In genomic region chr6:23145801-23146200, GRCh38 we compare ENCODE assay signal across 26 cellular contexts.
DNase-seq lines count a peak whose midpoint lies in the region; ATAC-seq and TF ChIP-seq lines count a peak whose summit lies in the region.
"Had no signal": no experiment of that assay in that cellular context is flagged by ENCODE, and none has a peak within 500 bp of the region (broad histone marks: within the 10 kb centered on the region; RNA-seq: fewer than 3 reads in every experiment).

No MANE protein-coding gene starts in this region.

- no peaks in the 10 kb centered on the region for H4K20me1 ChIP-seq in SK-N-SH (ENCODE audit: insufficient read depth)

- H3K4me1 ChIP-seq in SK-N-SH (ENCODE audit: control insufficient read depth in 1 of 2, insufficient read depth in 2 of 2, low read depth in 1 of 2, low read length in 1 of 2): peaks cover 0 to 6% of the 10 kb centered on the region in 2 experiments; a peak in 3 of 4 replicates
- H3K4me1 ChIP-seq in CD8-positive, alpha-beta T cell (ENCODE audit: insufficient read depth, low read length): no peaks in the 10 kb centered on the region
- H3K4me1 ChIP-seq: right atrium auricular region, upper lobe of right lung had no signal

- H3K9me3 Mint-ChIP-seq in CD8-positive, alpha-beta T cell: no peaks in the 10 kb centered on the region
- H3K9me3 Mint-ChIP-seq: activated naive CD4-positive, alpha-beta T cell treated with anti-CD3 and anti-CD28 coated beads, Interleukin-2, amount 10 ng/mL, durations not matched to agents 7 days and 5 days; activated T-helper 1 cell treated with anti-CD3 and anti-CD28 coated beads, Interleukin-12 subunit alpha, Interleukin-12 subunit beta, Interleukin-2, Interleukin-4 antibody, amounts not matched to agents 30 ng/mL and 10 ng/mL and 1 ng/mL, durations not matched to agents 14 hours and 24 hours and 36 hours had no signal

- POLR2A ChIA-PET in AG04450 (lab: Yijun Ruan, JAX) (no interaction called here), SK-N-SH (lab: Yijun Ruan, JAX) (no interaction called here)
- POLR2A ChIA-PET in CD8-positive, alpha-beta T cell (lab: Charles Lee): no interaction called here

- CTCF ChIA-PET in AG04450 (lab: Charles Lee): no interaction called here
- CTCF ChIA-PET in SK-N-SH (lab: Yijun Ruan, JAX): interaction anchor here (1.4 kb wide), 1 partner anchor 219 kb away, joined by 3 read pairs; no protein-coding TSS in a partner anchor
- CTCF ChIA-PET in CD8-positive, alpha-beta T cell (lab: Charles Lee): no interaction called here

- peaks cover 2% of the 10 kb centered on the region; the same call in 1 of the 2 replicates for H3K9me2 ChIP-seq in SK-N-SH

- no peak; a peak in 1 of 4 replicates for TF ChIP-seq EP300 in SK-N-SH (IDR thresholded peaks at IDR 0.05; ENCODE audit: borderline replicate concordance in 1 of 2, low read depth in 1 of 2, low read length in 1 of 2)

- intact Hi-C loops in CD8-positive, alpha-beta T cell (cut with DNase I, micrococcal nuclease): no loop called here

- DNase-seq in AG04450 (ENCODE audit: low read depth, low spot score): peak; percentile 1
- DNase-seq in GM04504 (ENCODE audit: low read depth): peak; percentile 40
- DNase-seq in SK-N-SH: peak; percentile 26
- peak; percentile 95 for DNase-seq in fibroblast of peridontal ligament (ENCODE audit: extremely low read depth)
- DNase-seq in activated T-cell treated with anti-CD3 and anti-CD28 coated beads for 4 hours: no peak
- no peak for DNase-seq in CD8-positive, alpha-beta T cell
- DNase-seq: activated CD4-positive, alpha-beta T cell treated with anti-CD3 and anti-CD28 coated beads for 4 hours; activated naive CD4-positive, alpha-beta T cell treated with anti-CD3 and anti-CD28 coated beads, Interleukin-2, amount 10 ng/mL, durations not matched to agents 7 days and 5 days; amygdala; central memory CD4-positive, alpha-beta T cell; dorsolateral prefrontal cortex; KBM-7; left cardiac atrium; MG63; NCI-H524; occipital lobe; T-helper 2 cell; upper lobe of right lung had no signal

- H3K4me2 ChIP-seq in SK-N-SH: peak overlapping the region; percentile 11; the same call in 1 of the 2 replicates

- no peaks in the 10 kb centered on the region for H3K27me3 Mint-ChIP-seq in CD8-positive, alpha-beta T cell (ENCODE audit: low read depth)
- H3K27me3 Mint-ChIP-seq: activated naive CD4-positive, alpha-beta T cell treated with anti-CD3 and anti-CD28 coated beads, Interleukin-2, amount 10 ng/mL, durations not matched to agents 7 days and 5 days had no signal

- TF ChIP-seq RAD21 in SK-N-SH (IDR thresholded peaks at IDR 0.05; ENCODE audit: low read length): 0 out of 2 replicates have a peak, but pooled peaks have one; percentile 1

- TF ChIP-seq CTCF in AG04450 (IDR thresholded peaks at IDR 0.05; ENCODE audit: low read depth, low read length) (no peak), SK-N-SH (IDR thresholded peaks at IDR 0.05) (no peak)
- TF ChIP-seq CTCF in CD8-positive, alpha-beta T cell (IDR thresholded peaks at IDR 0.05): no peak

- H2AFZ ChIP-seq in SK-N-SH (ENCODE audit: low read depth): no peak overlapping the region

- no peaks in the 10 kb centered on the region for H3K36me3 Mint-ChIP-seq in CD8-positive, alpha-beta T cell
- H3K36me3 Mint-ChIP-seq: activated naive CD4-positive, alpha-beta T cell treated with anti-CD3 and anti-CD28 coated beads, Interleukin-2, amount 10 ng/mL, durations not matched to agents 7 days and 5 days; stimulated activated effector memory CD8-positive, alpha-beta T cell treated with anti-CD3 and anti-CD28 coated beads, Interleukin-12 subunit alpha, Interleukin-12 subunit beta, amount 100 ng/mL, for 72 hours had no signal

- H3K9me3 ChIP-seq in AG04450 (ENCODE audit: control insufficient read depth, insufficient read depth, low read length) (no peaks in the 10 kb centered on the region), SK-N-SH (no peaks in the 10 kb centered on the region)
- no peaks in the 10 kb centered on the region for H3K9me3 ChIP-seq in CD8-positive, alpha-beta T cell (ENCODE audit: low read length)
- H3K9me3 ChIP-seq: MG63, right atrium auricular region, upper lobe of right lung had no signal

- H3K36me3 ChIP-seq in SK-N-SH (replicated peaks in 1 of 2; ENCODE audit: control insufficient read depth in 1 of 2, insufficient read depth in 2 of 2, low read length in 1 of 2): no peaks in the 10 kb centered on the region
- H3K36me3 ChIP-seq in CD8-positive, alpha-beta T cell (ENCODE audit: insufficient read depth, low read length): no peaks in the 10 kb centered on the region
- H3K36me3 ChIP-seq: MG63, right atrium auricular region, upper lobe of right lung had no signal

- H3K4me1 Mint-ChIP-seq in CD8-positive, alpha-beta T cell (ENCODE audit: low read depth): no peaks in the 10 kb centered on the region
- H3K4me1 Mint-ChIP-seq: activated naive CD4-positive, alpha-beta T cell treated with anti-CD3 and anti-CD28 coated beads, Interleukin-2, amount 10 ng/mL, durations not matched to agents 7 days and 5 days; stimulated activated effector memory CD8-positive, alpha-beta T cell treated with anti-CD3 and anti-CD28 coated beads, Interleukin-12 subunit alpha, Interleukin-12 subunit beta, amount 100 ng/mL, for 72 hours had no signal

- H3K27ac Mint-ChIP-seq in CD8-positive, alpha-beta T cell: no peak overlapping the region
- H3K27ac Mint-ChIP-seq: activated naive CD4-positive, alpha-beta T cell treated with anti-CD3 and anti-CD28 coated beads, Interleukin-2, amount 10 ng/mL, durations not matched to agents 7 days and 5 days; activated T-helper 1 cell treated with anti-CD3 and anti-CD28 coated beads, Interleukin-12 subunit alpha, Interleukin-12 subunit beta, Interleukin-2, Interleukin-4 antibody, amounts not matched to agents 30 ng/mL and 10 ng/mL and 1 ng/mL, durations not matched to agents 14 hours and 24 hours and 36 hours; stimulated activated effector memory CD8-positive, alpha-beta T cell treated with anti-CD3 and anti-CD28 coated beads, Interleukin-12 subunit alpha, Interleukin-12 subunit beta, amount 100 ng/mL, for 72 hours had no signal

- H3K9ac ChIP-seq in SK-N-SH: no peak overlapping the region

- H3K4me3 Mint-ChIP-seq in CD8-positive, alpha-beta T cell: no peak overlapping the region
- H3K4me3 Mint-ChIP-seq: activated naive CD4-positive, alpha-beta T cell treated with anti-CD3 and anti-CD28 coated beads, Interleukin-2, amount 10 ng/mL, durations not matched to agents 7 days and 5 days; activated T-helper 1 cell treated with anti-CD3 and anti-CD28 coated beads, Interleukin-12 subunit alpha, Interleukin-12 subunit beta, Interleukin-2, Interleukin-4 antibody, amounts not matched to agents 30 ng/mL and 10 ng/mL and 1 ng/mL, durations not matched to agents 14 hours and 24 hours and 36 hours; stimulated activated effector memory CD8-positive, alpha-beta T cell treated with anti-CD3 and anti-CD28 coated beads, Interleukin-12 subunit alpha, Interleukin-12 subunit beta, amount 100 ng/mL, for 72 hours had no signal

- H3F3A ChIP-seq in SK-N-SH (replicated peaks; ENCODE audit: insufficient read depth): no peaks in the 10 kb centered on the region

- ATAC-seq in CD8-positive, alpha-beta T cell: no peak
- ATAC-seq in HG03135 (IDR thresholded peaks at IDR 0.05; ENCODE audit: unreplicated experiment): no peak
- no peak for ATAC-seq in HG03469 (IDR thresholded peaks at IDR 0.05; ENCODE audit: unreplicated experiment)
- ATAC-seq: HCT116; left cardiac atrium; stimulated activated effector memory CD8-positive, alpha-beta T cell treated with anti-CD3 and anti-CD28 coated beads, Interleukin-12 subunit alpha, Interleukin-12 subunit beta, amount 100 ng/mL, for 72 hours; upper lobe of right lung had no signal

- H3K79me2 ChIP-seq in SK-N-SH (ENCODE audit: insufficient read depth): no peaks in the 10 kb centered on the region

- H3K4me3 ChIP-seq in AG04450 (ENCODE audit: low read depth, low read length) (no peak overlapping the region), SK-N-SH (ENCODE audit: low read depth in 2 of 2, low read length in 1 of 2) (no peak overlapping the region)
- H3K4me3 ChIP-seq in CD8-positive, alpha-beta T cell (ENCODE audit: low read depth, low read length): no peak overlapping the region
- H3K4me3 ChIP-seq: dorsolateral prefrontal cortex, MG63, right atrium auricular region, SK-N-MC, upper lobe of right lung had no signal

- 4% methylated on average over 2 of the region's 2 CpGs for WGBS in SK-N-SH (ENCODE audit: low lambda C conversion rate)

- H3K27ac ChIP-seq in AG04450 (ENCODE audit: low read depth, low read length) (no peak overlapping the region), SK-N-SH (ENCODE audit: low read depth in 2 of 2, low read length in 1 of 2) (peak overlapping the region in 1 of 2 experiments; percentile 86; a peak in 2 of 4 replicates)
- H3K27ac ChIP-seq in CD8-positive, alpha-beta T cell (ENCODE audit: low read depth, low read length): no peak overlapping the region
- H3K27ac ChIP-seq: dorsolateral prefrontal cortex, right atrium auricular region, RWPE1, SK-N-MC, upper lobe of right lung had no signal

- H3K27me3 ChIP-seq in AG04450 (ENCODE audit: control insufficient read depth, insufficient read depth, low read length) (no peaks in the 10 kb centered on the region), SK-N-SH (ENCODE audit: insufficient read depth) (no peaks in the 10 kb centered on the region)
- H3K27me3 ChIP-seq in CD8-positive, alpha-beta T cell (ENCODE audit: insufficient read depth, low read length): no peaks in the 10 kb centered on the region
- H3K27me3 ChIP-seq: dorsolateral prefrontal cortex, MG63, right atrium auricular region, upper lobe of right lung had no signal

TF ChIP-seq in SK-N-SH, 30 proteins besides CTCF, POLR2A, EP300 and RAD21:
- peak; percentile 57; the same call in 1 of the 2 replicates for TF ChIP-seq RCOR1 (IDR thresholded peaks at IDR 0.05; ENCODE audit: low read length)
- TF ChIP-seq GATA2 (CRISPR knock-in tag; IDR thresholded peaks at IDR 0.05): peak; percentile 20; the same call in 1 of the 2 replicates
- TF ChIP-seq NRF1 (IDR thresholded peaks at IDR 0.05; ENCODE audit: low read depth, low read length): no peak
- no peak for TF ChIP-seq JUND (IDR thresholded peaks at IDR 0.05)
- TF ChIP-seq RXRA (IDR thresholded peaks at IDR 0.05; ENCODE audit: borderline replicate concordance, low read depth): no peak
- TF ChIP-seq MXI1 (IDR thresholded peaks at IDR 0.05; ENCODE audit: low read depth, low read length): peak; percentile 43; the same call in 1 of the 2 replicates
- TF ChIP-seq TCF12 (IDR thresholded peaks at IDR 0.05): peak; percentile 77
- no peak for TF ChIP-seq TEAD4 (IDR thresholded peaks at IDR 0.05; ENCODE audit: borderline replicate concordance, insufficient read depth)
- TF ChIP-seq CHD2 (IDR thresholded peaks at IDR 0.05; ENCODE audit: low read length, partially characterized antibody): peak; percentile 28
TF ChIP-seq in SK-N-SH: peak in this region for 5.

Comparison
In these comparisons a context has a peak if more than half of its experiments do, and no peak if none do; other contexts are left out.
1. DNase-seq: peak in AG04450 (single experiment), GM04504 (single experiment), SK-N-SH (single experiment) and fibroblast of peridontal ligament (single experiment); none in activated T-cell treated with anti-CD3 and anti-CD28 coated beads for 4 hours (single experiment) and CD8-positive, alpha-beta T cell (0 of 7).